ENCODE assay signal across 8 cellular contexts in the genomic region with DNA sequence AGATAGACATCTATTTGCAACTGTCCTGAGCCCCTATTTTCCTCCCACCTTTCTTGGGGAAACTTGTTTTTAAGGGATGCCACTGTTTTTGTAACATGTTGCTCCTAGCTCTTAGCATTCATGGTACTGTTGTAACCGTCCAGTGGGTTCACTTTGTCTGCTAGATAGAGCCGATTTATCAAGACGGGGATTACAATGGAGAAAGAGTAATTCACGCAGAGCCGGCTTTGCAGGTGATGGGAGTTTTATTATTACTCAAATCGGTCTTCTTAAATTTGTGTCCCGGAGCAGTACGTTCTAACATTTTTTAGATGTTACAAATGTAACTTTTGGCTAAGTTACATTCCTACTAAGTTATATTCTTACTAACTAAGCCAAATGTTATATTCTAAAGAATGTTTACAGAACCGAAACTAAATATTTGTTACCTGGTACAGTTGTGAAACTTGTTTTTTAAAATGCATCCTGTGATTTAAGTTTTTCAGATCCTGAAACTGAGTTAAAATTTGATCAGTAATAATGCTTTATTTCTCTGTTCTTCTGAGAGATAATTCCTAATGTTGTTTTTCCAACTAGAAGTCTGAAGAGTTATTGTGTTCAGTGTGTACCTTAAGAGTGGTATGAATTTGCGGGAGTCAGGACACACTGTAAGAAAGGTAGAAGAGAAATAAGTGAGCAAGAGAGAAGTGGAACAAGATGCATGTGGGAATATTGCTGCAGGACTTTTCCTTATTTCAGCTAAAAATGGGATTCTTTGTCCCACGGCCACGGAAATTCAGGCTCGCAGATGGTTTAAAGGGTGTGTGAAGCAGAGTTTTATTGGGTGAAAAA.
DNase-seq lines count a peak whose midpoint lies in the region; ATAC-seq lines count a peak whose summit lies in the region.

No MANE protein-coding gene starts in this region.

- H3K36me3 ChIP-seq in iPS-18a (ENCODE audit: control insufficient read depth, low read depth, low read length): no peaks in the 10 kb centered on the region
- peaks cover 0 to under 1% of the 10 kb centered on the region in 2 donors for H3K36me3 ChIP-seq in stomach smooth muscle (ENCODE audit: control insufficient read depth in 2 of 2, insufficient read depth in 2 of 2, low read length in 2 of 2)

- ATAC-seq in stimulated activated naive CD8-positive, alpha-beta T cell treated with anti-CD3 and anti-CD28 coated beads, Interleukin-15, Interleukin-2, amounts not matched to agents 100 U/mL and 50 U/mL, for 24 hours: no peak
- ATAC-seq in HG02938 (IDR thresholded peaks at IDR 0.05; ENCODE audit: unreplicated experiment) (no peak), HG03354 (IDR thresholded peaks at IDR 0.05; ENCODE audit: poor library complexity, severe bottlenecking, unreplicated experiment) (no peak)

- no peaks in the 10 kb centered on the region for H3K9me3 ChIP-seq in iPS-18a (ENCODE audit: control insufficient read depth, low read depth, low read length)
- H3K9me3 ChIP-seq in stomach smooth muscle (ENCODE audit: control insufficient read depth in 2 of 2, low read length in 2 of 2): no peaks in the 10 kb centered on the region

- H3K4me1 Mint-ChIP-seq in stimulated activated naive CD8-positive, alpha-beta T cell treated with anti-CD3 and anti-CD28 coated beads, Interleukin-15, Interleukin-2, amounts not matched to agents 100 ng/mL and 50 ng/mL, for 24 hours (ENCODE audit: low read depth): peaks cover 76% of the 10 kb centered on the region
- peaks cover 59% of the 10 kb centered on the region for H3K4me1 Mint-ChIP-seq in activated naive CD8-positive, alpha-beta T cell (ENCODE audit: low read depth)

- H3K4me1 ChIP-seq in iPS-18a (ENCODE audit: control insufficient read depth, low read depth, low read length) (peaks cover 34% of the 10 kb centered on the region), stomach smooth muscle (ENCODE audit: control insufficient read depth, insufficient read depth, low read length) (no peaks in the 10 kb centered on the region)

- H3K27me3 ChIP-seq in iPS-18a (ENCODE audit: control insufficient read depth, insufficient read depth, low read length) (no peaks in the 10 kb centered on the region), stomach smooth muscle (ENCODE audit: control insufficient read depth in 1 of 2, insufficient read depth in 2 of 2, low read length in 2 of 2) (no peaks in the 10 kb centered on the region)

- peaks cover 10% of the 10 kb centered on the region for H3K9me3 Mint-ChIP-seq in stimulated activated naive CD8-positive, alpha-beta T cell treated with anti-CD3 and anti-CD28 coated beads, Interleukin-15, Interleukin-2, amounts not matched to agents 100 ng/mL and 50 ng/mL, for 24 hours
- peaks cover 12% of the 10 kb centered on the region for H3K9me3 Mint-ChIP-seq in activated naive CD8-positive, alpha-beta T cell (ENCODE audit: low read depth)

- peaks cover 4% of the 10 kb centered on the region for H3K27me3 Mint-ChIP-seq in stimulated activated naive CD8-positive, alpha-beta T cell treated with anti-CD3 and anti-CD28 coated beads, Interleukin-15, Interleukin-2, amounts not matched to agents 100 ng/mL and 50 ng/mL, for 24 hours
- H3K27me3 Mint-ChIP-seq in activated naive CD8-positive, alpha-beta T cell: no peaks in the 10 kb centered on the region

- peak overlapping the region; percentile 100 for H3K4me3 Mint-ChIP-seq in stimulated activated naive CD8-positive, alpha-beta T cell treated with anti-CD3 and anti-CD28 coated beads, Interleukin-15, Interleukin-2, amounts not matched to agents 100 ng/mL and 50 ng/mL, for 24 hours
- H3K4me3 Mint-ChIP-seq in activated naive CD8-positive, alpha-beta T cell: peak overlapping the region; percentile 100

- H3K27ac ChIP-seq in iPS-18a (ENCODE audit: low read length) (no peak overlapping the region), stomach smooth muscle (ENCODE audit: low read length) (peak overlapping the region; percentile 49)

- no peak for DNase-seq in stimulated activated naive CD8-positive, alpha-beta T cell treated with anti-CD3 and anti-CD28 coated beads, Interleukin-15, Interleukin-2, amounts not matched to agents 100 U/mL and 50 U/mL, for 24 hours
- DNase-seq in T1000 (lab: John Stamatoyannopoulos, UW): no peak

- peaks cover 68% of the 10 kb centered on the region for H3K36me3 Mint-ChIP-seq in stimulated activated naive CD8-positive, alpha-beta T cell treated with anti-CD3 and anti-CD28 coated beads, Interleukin-15, Interleukin-2, amounts not matched to agents 100 ng/mL and 50 ng/mL, for 24 hours (ENCODE audit: low read depth)
- peaks cover 23% of the 10 kb centered on the region for H3K36me3 Mint-ChIP-seq in activated naive CD8-positive, alpha-beta T cell

- H3K9ac ChIP-seq in iPS-18a (ENCODE audit: low read length) (peak overlapping the region; percentile 84), stomach smooth muscle (ENCODE audit: low read length in 2 of 2) (peak overlapping the region; percentile 83 to 85)

- H3K4me3 ChIP-seq in iPS-18a (ENCODE audit: low read length) (peak overlapping the region; percentile 92), stomach smooth muscle (ENCODE audit: low read length in 2 of 2) (peak overlapping the region; percentile 87 to 95)

- peak overlapping the region; percentile 99 for H3K27ac Mint-ChIP-seq in stimulated activated naive CD8-positive, alpha-beta T cell treated with anti-CD3 and anti-CD28 coated beads, Interleukin-15, Interleukin-2, amounts not matched to agents 100 ng/mL and 50 ng/mL, for 24 hours
- peak overlapping the region; percentile 98 for H3K27ac Mint-ChIP-seq in activated naive CD8-positive, alpha-beta T cell
